Comparison of ENCODE assay signal across 10 cellular contexts in the genomic region with DNA sequence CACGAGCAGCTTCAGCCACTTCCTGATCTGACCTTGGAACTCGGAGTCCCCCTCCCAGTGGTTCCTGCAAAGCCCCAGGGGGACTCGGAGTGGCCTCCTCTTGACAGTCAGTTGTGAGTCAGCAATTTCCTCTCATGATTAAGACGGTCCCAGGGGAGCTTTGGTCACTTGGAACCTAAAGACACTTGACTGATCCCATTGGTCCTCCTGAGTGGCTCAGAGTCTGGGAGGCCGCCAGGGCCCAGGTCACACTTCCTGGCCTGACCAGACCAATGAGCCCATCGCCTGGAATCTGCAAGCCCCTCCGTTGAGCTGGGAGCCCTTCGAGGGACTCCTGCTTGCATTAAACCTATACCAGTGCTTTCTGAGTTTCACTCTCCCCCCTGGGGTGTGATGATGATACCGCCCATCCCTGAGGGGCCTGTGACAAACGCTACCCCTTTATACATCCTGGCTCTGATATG. TPM values are rescaled to one million over a fixed set of nuclear protein-coding genes. Genes with fewer than 3 reads are reported as not detected.
DNase-seq lines count a peak whose midpoint lies in the region; ATAC-seq and TF ChIP-seq lines count a peak whose summit lies in the region.
"Had no signal": no experiment of that assay in that cellular context is flagged by ENCODE, and none has a peak within 500 bp of the region (broad histone marks: within the 10 kb centered on the region; RNA-seq: fewer than 3 reads in every experiment).

No MANE protein-coding gene starts in this region.

- H3K27me3 ChIP-seq in Loucy (ENCODE audit: insufficient read depth, low read length, poor library complexity, severe bottlenecking) = no peaks in the 10 kb centered on the region

- peaks cover 12% of the 10 kb centered on the region for H3K4me1 ChIP-seq in Loucy (ENCODE audit: insufficient read depth, low read length, poor library complexity, severe bottlenecking)

- TF ChIP-seq CTCF in GM10248 (IDR thresholded peaks at IDR 0.05; ENCODE audit: control extremely low read depth, extremely low read depth, low read depth, missing control alignments) = no peak
- TF ChIP-seq CTCF in Loucy (conservative IDR thresholded peaks at IDR 0.05; ENCODE audit: low read length) = no peak

- H3K9ac ChIP-seq in Loucy (ENCODE audit: low read depth, low read length, poor library complexity, severe bottlenecking) = peak overlapping the region; percentile 43
- H3K9ac ChIP-seq: neural progenitor cell had no signal

- DNase-seq in GM10248 (ENCODE audit: extremely low spot score) (peak; percentile 60), left cardiac atrium (peak; percentile 57), NCI-H446 treated with DMSO at 0.1 percent for 48 hours (lab: John Stamatoyannopoulos, UW) (no peak), cortex of kidney (lab: John Stamatoyannopoulos, UW) (no peak)
- DNase-seq in activated CD4-positive, CD25-positive, alpha-beta regulatory T cell treated with anti-CD3 and anti-CD28 coated beads, Interleukin-2, amount 50 U/mL, for 72 hours = no peak
- DNase-seq in stimulated activated naive CD4-positive, alpha-beta T cell (lab: John Stamatoyannopoulos, UW) = no peak
- DNase-seq: NCI-H2227 treated with DMSO at 0.1 percent for 48 hours had no signal

- peak; percentile 88 for ATAC-seq in GM21529 (IDR thresholded peaks at IDR 0.05; ENCODE audit: unreplicated experiment)
- ATAC-seq in left cardiac atrium = peak; percentile 12 to 37

- peak overlapping the region; percentile 3 for H3K4me3 ChIP-seq in Loucy (ENCODE audit: low read length, poor library complexity, severe bottlenecking)
- H3K4me3 ChIP-seq: neural progenitor cell had no signal

- H3K79me2 ChIP-seq in Loucy (ENCODE audit: insufficient read depth, low read length) = no peaks in the 10 kb centered on the region

- H3K36me3 ChIP-seq in Loucy (ENCODE audit: insufficient read depth, low read length) = no peaks in the 10 kb centered on the region
- H3K36me3 ChIP-seq: neural progenitor cell had no signal

- H3F3A ChIP-seq in Loucy (ENCODE audit: low read depth) = no peaks in the 10 kb centered on the region

- H3K4me2 ChIP-seq in Loucy (ENCODE audit: low read depth, low read length, poor library complexity, severe bottlenecking) = peak overlapping the region; percentile 64
- H3K4me2 ChIP-seq: neural progenitor cell had no signal

- H4K20me1 ChIP-seq in Loucy (ENCODE audit: insufficient read depth, low read length, poor library complexity, severe bottlenecking) = no peaks in the 10 kb centered on the region

- POLR2A ChIA-PET in GM10248 (lab: Yijun Ruan, JAX) = no interaction called here

- CTCF ChIA-PET in GM10248 (lab: Yijun Ruan, JAX) = interaction anchor here (0.8 to 15.2 kb wide), 3 partner anchors 11 to 20 kb away, joined by 3 to 158 read pairs (median 7); no protein-coding TSS in a partner anchor

- H2AFZ ChIP-seq in Loucy (ENCODE audit: low read length) = no peak overlapping the region
- H2AFZ ChIP-seq: neural progenitor cell had no signal

- H3K9me2 ChIP-seq in Loucy (replicated peaks; ENCODE audit: low read depth, low read length) = no peaks in the 10 kb centered on the region

- intact Hi-C loops in left cardiac atrium (cut with DNase I) = no loop called here

- H3K9me3 ChIP-seq in Loucy (ENCODE audit: insufficient read depth, low read depth, low read length) = no peaks in the 10 kb centered on the region

RNA-seq across cellular contexts. Expression of a gene that starts 29.1 kb away (rescaled TPM):
- 10 to 100 TPM; 21.2 to 25.6 TPM for total RNA-seq in left cardiac atrium

RNA-seq across cellular contexts. Expression of a gene that starts 45.9 kb away (rescaled TPM):
- not detected for total RNA-seq in left cardiac atrium

RNA-seq across cellular contexts. Expression of a gene that starts 46.1 kb away (rescaled TPM):
- 1 to 10 TPM in 1 of 2 donors, under 1 TPM in 1; 0.74 to 1.3 TPM for total RNA-seq in left cardiac atrium

Comparison
In these comparisons a context has a peak if more than half of its experiments do, and no peak if none do; other contexts are left out.
1. DNase-seq: peak in GM10248 (single experiment) and left cardiac atrium (single experiment); none in NCI-H446 treated with DMSO at 0.1 percent for 48 hours (single experiment), activated CD4-positive, CD25-positive, alpha-beta regulatory T cell treated with anti-CD3 and anti-CD28 coated beads, Interleukin-2, amount 50 U/mL, for 72 hours (single experiment), stimulated activated naive CD4-positive, alpha-beta T cell (0 of 6) and cortex of kidney (single experiment).